12 cellular contexts compared by ENCODE assay signal in genomic region chr14:20748439-20748838, GRCh38. TPM values are rescaled to one million over a fixed set of nuclear protein-coding genes. Genes with fewer than 3 reads are reported as not detected.
"Had no signal": no experiment of that assay in that cellular context is flagged by ENCODE, and none has a peak within 500 bp of the region (broad histone marks: within the 10 kb centered on the region; RNA-seq: fewer than 3 reads in every experiment).

No MANE protein-coding gene starts in this region.

- DNase-seq: GM23248, GOT3, H7, HFFc6, KBM-7 had no signal

- H3K9me3 ChIP-seq: HAP-1 had no signal

- ATAC-seq: HCT116, HepG2 had no signal

- H3K4me1 ChIP-seq: HAP-1 had no signal

- H3K4me3 ChIP-seq: GM23248, HAP-1 had no signal

- H3K36me3 ChIP-seq: HAP-1 had no signal

- FAIRE-seq: HepG2 had no signal

- H3K27ac ChIP-seq: GM23248, HL-60 had no signal

RNA-seq across cellular contexts. Expression of gene EDDM3A, which starts 2.8 kb away (rescaled TPM):
- total RNA-seq: GM23248, H4, H7, HepG2, HFFc6, HT1080 had no signal
- polyA plus RNA-seq: GM23248, HepG2, IgD-negative memory B cell had no signal

RNA-seq across cellular contexts. Expression of gene EDDM3B, which starts 19.8 kb away (rescaled TPM):
- total RNA-seq: GM23248, H4, H7, HepG2, HFFc6, HT1080 had no signal
- polyA plus RNA-seq: GM23248, HepG2, IgD-negative memory B cell had no signal

RNA-seq across cellular contexts. Expression of gene RNASE6, which starts 32.6 kb away (rescaled TPM):
- total RNA-seq: GM23248, H4, HepG2, HFFc6, HT1080 had no signal
- polyA plus RNA-seq: GM23248, HepG2 had no signal

RNA-seq across cellular contexts. Expression of gene RNASE1, which starts 54.2 kb away (rescaled TPM):
- total RNA-seq: GM23248, HepG2, HFFc6 had no signal
- polyA plus RNA-seq: GM23248, HepG2, IgD-negative memory B cell had no signal
